In the genomic region with DNA sequence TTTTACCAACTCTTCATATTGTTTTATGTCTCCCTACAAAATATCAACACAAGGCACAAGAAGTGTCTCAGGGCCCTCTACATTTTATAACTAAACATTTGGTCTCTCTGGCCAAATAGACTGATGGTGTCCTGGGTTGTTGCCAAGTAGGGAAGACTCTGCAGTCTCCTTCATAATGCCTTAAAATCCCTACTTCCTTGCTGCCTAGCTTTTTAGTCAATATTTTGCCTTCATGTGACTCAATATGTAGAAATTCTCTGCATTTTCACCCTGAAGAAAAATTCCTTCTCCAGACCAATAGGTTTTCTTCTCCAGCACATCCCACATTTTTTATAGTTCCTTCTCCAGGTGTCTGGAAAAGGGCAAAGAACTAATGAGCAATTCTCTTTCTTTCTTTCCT, we compare ENCODE assay signal across 16 cellular contexts.
A peak's percentile ranks its signal among the peaks of the same experiment; 100 is the strongest.
DNase-seq lines count a peak whose midpoint lies in the region; ATAC-seq and TF ChIP-seq lines count a peak whose summit lies in the region.
"Had no signal": no experiment of that assay in that cellular context is flagged by ENCODE, and none has a peak within 500 bp of the region (broad histone marks: within the 10 kb centered on the region; RNA-seq: fewer than 3 reads in every experiment).

No MANE protein-coding gene starts in this region.

- ATAC-seq in HG03139 (IDR thresholded peaks at IDR 0.05; ENCODE audit: unreplicated experiment) (no peak), HG03520 (IDR thresholded peaks at IDR 0.05; ENCODE audit: unreplicated experiment) (no peak)
- ATAC-seq: HCT116 had no signal

- H3K4me3 ChIP-seq in BLaER1: no peak overlapping the region

- DNase-seq in NCI-H446 treated with DMSO at 0.1 percent for 48 hours (lab: John Stamatoyannopoulos, UW): peak; percentile 56
- DNase-seq in dedifferentiated amniotic fluid mesenchymal stem cell (ENCODE audit: extremely low spot score): peak; percentile 68
- no peak for DNase-seq in nephron progenitor cell
- DNase-seq in type B pancreatic cell (ENCODE audit: extremely low spot score, unreplicated experiment): no peak
- no peak for DNase-seq in NCI-H187 treated with DMSO at 0.1 percent for 48 hours (lab: John Stamatoyannopoulos, UW)
- DNase-seq: GDM1; NCI-H1092; stimulated activated CD8-positive, alpha-beta memory T cell treated with anti-CD3 and anti-CD28 coated beads, Interleukin-4, amount 100 ng/mL, for 48 hours; T1000 had no signal

- H3K27ac Mint-ChIP-seq in nephron progenitor cell (peak overlapping the region; percentile 77), type B pancreatic cell (no peak overlapping the region)

- peak overlapping the region; percentile 54; the same call in 1 of the 2 replicates for H3K27ac ChIP-seq in BLaER1
- H3K27ac ChIP-seq: parathyroid adenoma had no signal

- H3K9ac ChIP-seq in BLaER1: peak overlapping the region; percentile 30; the same call in 1 of the 2 replicates
- H3K9ac ChIP-seq: parathyroid adenoma had no signal

- H3K27me3 Mint-ChIP-seq in nephron progenitor cell (ENCODE audit: low read depth, poor library complexity): no peaks in the 10 kb centered on the region
- no peaks in the 10 kb centered on the region for H3K27me3 Mint-ChIP-seq in type B pancreatic cell
- H3K27me3 Mint-ChIP-seq: brain had no signal

- peaks cover 8% of the 10 kb centered on the region for H3K36me3 Mint-ChIP-seq in nephron progenitor cell (ENCODE audit: low read depth)
- H3K36me3 Mint-ChIP-seq in type B pancreatic cell: peaks cover 5% of the 10 kb centered on the region
- H3K36me3 Mint-ChIP-seq: brain, CD14-positive monocyte had no signal

- peak overlapping the region; percentile 71 for H3K4me2 ChIP-seq in BLaER1

- no peaks in the 10 kb centered on the region for H3K27me3 ChIP-seq in BLaER1

- H3K9me3 ChIP-seq in BLaER1: no peaks in the 10 kb centered on the region

- no peak for TF ChIP-seq CTCF in nephron progenitor cell (IDR thresholded peaks at IDR 0.05)
- no peak for TF ChIP-seq CTCF in type B pancreatic cell (conservative IDR thresholded peaks at IDR 0.05)

- H3K4me1 Mint-ChIP-seq in nephron progenitor cell (peaks cover 90% of the 10 kb centered on the region), type B pancreatic cell (ENCODE audit: unreplicated experiment) (peaks cover 77% of the 10 kb centered on the region)

- peaks cover 77% of the 10 kb centered on the region for H3K4me1 ChIP-seq in BLaER1

- H3K36me3 ChIP-seq in BLaER1: peaks cover 26% of the 10 kb centered on the region

- H3K9me3 Mint-ChIP-seq in nephron progenitor cell: no peaks in the 10 kb centered on the region
- H3K9me3 Mint-ChIP-seq in type B pancreatic cell: no peaks in the 10 kb centered on the region
- H3K9me3 Mint-ChIP-seq: brain, CD14-positive monocyte had no signal

- peaks cover 88% of the 10 kb centered on the region for H4K20me1 ChIP-seq in BLaER1

- no peak overlapping the region for H3K4me3 Mint-ChIP-seq in nephron progenitor cell
- no peak overlapping the region for H3K4me3 Mint-ChIP-seq in type B pancreatic cell
- H3K4me3 Mint-ChIP-seq: CD14-positive monocyte had no signal

Comparison
In these comparisons a context has a peak if more than half of its experiments do, and no peak if none do; other contexts are left out.
1. DNase-seq: peak in NCI-H446 treated with DMSO at 0.1 percent for 48 hours (single experiment) and dedifferentiated amniotic fluid mesenchymal stem cell (single experiment); none in nephron progenitor cell (single experiment), type B pancreatic cell (single experiment) and NCI-H187 treated with DMSO at 0.1 percent for 48 hours (single experiment).